In genomic region chr2:191245046-191245868, GRCh38 we compare ENCODE assay signal across 8 cellular contexts. TPM values are rescaled to one million over a fixed set of nuclear protein-coding genes. Genes with fewer than 3 reads are reported as not detected.
DNase-seq lines count a peak whose midpoint lies in the region; ATAC-seq and TF ChIP-seq lines count a peak whose summit lies in the region.

Gene MYO1B, plus strand, starts transcription at chr2:191245404. Its CDS starts 31,492 bp downstream, at chr2:191276896.

- peak; percentile 65 for TF ChIP-seq RAD21 in IMR-90 (IDR thresholded peaks at IDR 0.05; ENCODE audit: low read length)

- H3K9me3 ChIP-seq in IMR-90 (ENCODE audit: control insufficient read depth, insufficient read depth, low read length) (peaks cover 3% of the 10 kb centered on the region; the same call in 1 of the 2 replicates), trophoblast cell (ENCODE audit: insufficient read depth, low read depth, low read length) (no peaks in the 10 kb centered on the region)

- H3K4ac ChIP-seq in IMR-90 (ENCODE audit: low read depth, low read length) (peak within 1 kb of the TSS; percentile 95), trophoblast cell (ENCODE audit: low read depth, low read length) (peak within 1 kb of the TSS; percentile 14)

- TF ChIP-seq CTCF in IMR-90 (conservative IDR thresholded peaks at IDR 0.05; ENCODE audit: low read depth, low read length) (peak; percentile 61), glutamatergic neuron (IDR thresholded peaks at IDR 0.05; ENCODE audit: partially characterized antibody, unreplicated experiment) (no peak)

- H2BK12ac ChIP-seq in trophoblast cell (ENCODE audit: low read length) = peak within 1 kb of the TSS; percentile 85

- DNase-seq in CD1c-positive myeloid dendritic cell (ENCODE audit: extremely low spot score) = peak; percentile 35
- DNase-seq in IMR-90 = peak; percentile 74
- peak; percentile 80 for DNase-seq in RKO (ENCODE audit: low spot score)
- peak; percentile 79 for DNase-seq in activated naive CD4-positive, alpha-beta T cell treated with anti-CD3 and anti-CD28 coated beads for 36 hours
- peak; percentile 91 for DNase-seq in glutamatergic neuron
- DNase-seq in trophoblast cell = peak; percentile 79 to 84
- no peak for DNase-seq in epidermal melanocyte (ENCODE audit: insufficient read length, low spot score)

- peak within 1 kb of the TSS; percentile 98 for H3K23ac ChIP-seq in IMR-90 (ENCODE audit: low read depth, low read length)
- H3K23ac ChIP-seq in trophoblast cell (ENCODE audit: low read length) = no peak within 1 kb of the TSS

- CTCF ChIA-PET in IMR-90 (lab: Yijun Ruan, JAX) = interaction anchor here (0.5 kb wide), 1 partner anchor 256 kb away, joined by 4 read pairs; no protein-coding TSS in a partner anchor
- CTCF ChIA-PET in activated naive CD4-positive, alpha-beta T cell treated with anti-CD3 and anti-CD28 coated beads for 36 hours (lab: Charles Lee) = interaction anchor here (0.5 to 1.6 kb wide), 4 partner anchors 51 to 602 kb away, joined by 3 to 8 read pairs (median 4); partner anchors contain the start of gene CAVIN2

- 1% methylated on average over 21 of the region's 112 CpGs; no CpG with 5 or more reads in 1 of the 2 experiments for WGBS in IMR-90 (ENCODE audit: extremely low coverage in 2 of 2, insufficient read length in 1 of 2), 2 experiments
- no CpG with 5 or more reads among the region's 112 CpGs for WGBS in trophoblast cell (ENCODE audit: extremely low coverage, insufficient coverage, insufficient read length)

- dilution Hi-C loops in IMR-90 (cut with HindIII; ENCODE audit: low sequenced_read_pairs, unreplicated experiment) = no loop called here

- H4K12ac ChIP-seq in trophoblast cell (ENCODE audit: low read depth, low read length) = peak within 1 kb of the TSS; percentile 1

- H3K4me3 ChIP-seq in IMR-90 (ENCODE audit: insufficient read depth, low read depth, low read length) (peak within 1 kb of the TSS; percentile 97), trophoblast cell (ENCODE audit: low read depth, low read length) (peak within 1 kb of the TSS; percentile 98)

- TF ChIP-seq POLR2A in IMR-90 (IDR thresholded peaks at IDR 0.05; ENCODE audit: low read depth, low read length) = peak; percentile 78

- no TSS peak for BruUV-seq in IMR-90 (replicated peaks; lab: Mats Ljungman, UMichigan)

- H4K20me1 ChIP-seq in IMR-90 (ENCODE audit: insufficient read depth, low read length) = peaks cover 35% of the 10 kb centered on the region

- intact Hi-C loops in IMR-90 (cut with micrococcal nuclease) = loop anchor here (1.0 to 5.0 kb wide), 3 partner anchors 27 to 167 kb away; no protein-coding TSS in a partner anchor
- intact Hi-C loops in activated naive CD4-positive, alpha-beta T cell treated with anti-CD3 and anti-CD28 coated beads for 36 hours (cut with micrococcal nuclease) = loop anchor here (1.0 to 10.0 kb wide), 6 partner anchors 74 to 276 kb away; no protein-coding TSS in a partner anchor

- H3K36me3 ChIP-seq in IMR-90 (ENCODE audit: control insufficient read depth, insufficient read depth, low read length) (peaks cover 7% of the 10 kb centered on the region; the same call in 1 of the 2 replicates), trophoblast cell (ENCODE audit: control insufficient read depth in 1 of 2, insufficient read depth in 2 of 2, low read length in 2 of 2) (no peaks in the 10 kb centered on the region)

- no peaks in the 10 kb centered on the region for H3K27me3 Mint-ChIP-seq in activated naive CD4-positive, alpha-beta T cell treated with anti-CD3 and anti-CD28 coated beads for 36 hours (ENCODE audit: low read depth)
- peaks cover 8% of the 10 kb centered on the region for H3K27me3 Mint-ChIP-seq in glutamatergic neuron (ENCODE audit: unreplicated experiment)

- peak within 1 kb of the TSS; percentile 93 for H2AFZ ChIP-seq in IMR-90 (replicated peaks; ENCODE audit: low read length, poor library complexity)
- H2AFZ ChIP-seq in trophoblast cell (ENCODE audit: insufficient read depth, low read length, poor library complexity) = peak within 1 kb of the TSS; percentile 89

- peaks cover 14% of the 10 kb centered on the region for H3K4me1 ChIP-seq in IMR-90 (ENCODE audit: control insufficient read depth, insufficient read depth, low read length)
- peaks cover 11 to 22% of the 10 kb centered on the region in 2 experiments for H3K4me1 ChIP-seq in trophoblast cell (ENCODE audit: control insufficient read depth in 1 of 2, insufficient read depth in 2 of 2, low read length in 2 of 2)

- peak within 1 kb of the TSS; percentile 89 for H2BK5ac ChIP-seq in IMR-90 (ENCODE audit: low read depth, low read length, poor library complexity, severe bottlenecking)
- H2BK5ac ChIP-seq in trophoblast cell (ENCODE audit: low read depth, low read length, poor library complexity) = peak within 1 kb of the TSS; percentile 79

- H3K27me3 ChIP-seq in IMR-90 (ENCODE audit: control insufficient read depth, insufficient read depth, low read length) (no peaks in the 10 kb centered on the region), trophoblast cell (ENCODE audit: insufficient read depth, low read length) (no peaks in the 10 kb centered on the region)

- peak within 1 kb of the TSS; percentile 93 for H4K91ac ChIP-seq in IMR-90 (ENCODE audit: insufficient read depth, low read depth, low read length)
- peak within 1 kb of the TSS; percentile 65 for H4K91ac ChIP-seq in trophoblast cell (ENCODE audit: low read depth, low read length)

- peaks cover 18% of the 10 kb centered on the region for H3K79me2 ChIP-seq in trophoblast cell (ENCODE audit: control insufficient read depth, insufficient read depth, low read length, poor library complexity)

- peak within 1 kb of the TSS; percentile 33 for H2BK20ac ChIP-seq in IMR-90 (ENCODE audit: low read depth, low read length)

- peak within 1 kb of the TSS; percentile 87; the same call in 2 of the 3 replicates for H2BK15ac ChIP-seq in IMR-90 (ENCODE audit: low read depth, low read length)

- ATAC-seq in GM19468 (IDR thresholded peaks at IDR 0.05; ENCODE audit: extremely low read depth, unreplicated experiment) (peak; percentile 28), IMR-90 (ENCODE audit: low read depth) (peak; percentile 81)

- H2AK9ac ChIP-seq in IMR-90 (replicated peaks; ENCODE audit: low read depth, low read length, poor library complexity) = peak within 1 kb of the TSS; percentile 96

- H3K9me3 Mint-ChIP-seq in activated naive CD4-positive, alpha-beta T cell treated with anti-CD3 and anti-CD28 coated beads for 36 hours = peaks cover 2% of the 10 kb centered on the region
- peaks cover 11% of the 10 kb centered on the region for H3K9me3 Mint-ChIP-seq in glutamatergic neuron (ENCODE audit: unreplicated experiment)

- POLR2A ChIA-PET in IMR-90 (lab: Charles Lee; ENCODE audit: unreplicated experiment) = no interaction called here

- peak within 1 kb of the TSS; percentile 92 for H3K56ac ChIP-seq in IMR-90 (ENCODE audit: extremely low read depth, insufficient read depth, low read length)

- peak within 1 kb of the TSS; percentile 92 for H2AK5ac ChIP-seq in IMR-90 (ENCODE audit: low read depth, low read length)
- H2AK5ac ChIP-seq in trophoblast cell (ENCODE audit: low read length) = peak within 1 kb of the TSS; percentile 21

- in situ Hi-C loops in IMR-90 (cut with MboI; ENCODE audit: low sequenced_read_pairs) = no loop called here

- H3K9ac ChIP-seq in IMR-90 (ENCODE audit: low read depth, low read length) (peak within 1 kb of the TSS; percentile 97), trophoblast cell (ENCODE audit: low read length) (peak within 1 kb of the TSS; percentile 97)

- H3K4me3 Mint-ChIP-seq in activated naive CD4-positive, alpha-beta T cell treated with anti-CD3 and anti-CD28 coated beads for 36 hours = peak within 1 kb of the TSS; percentile 82
- peak within 1 kb of the TSS; percentile 90 for H3K4me3 Mint-ChIP-seq in glutamatergic neuron (ENCODE audit: unreplicated experiment)

- H4K5ac ChIP-seq in IMR-90 (ENCODE audit: low read depth, low read length) = peak within 1 kb of the TSS; percentile 74

- H2BK120ac ChIP-seq in IMR-90 (ENCODE audit: low read depth, low read length) (peak within 1 kb of the TSS; percentile 87), trophoblast cell (ENCODE audit: insufficient read depth, low read length, poor library complexity) (peak within 1 kb of the TSS; percentile 57)

- peak within 1 kb of the TSS; percentile 22 for H3K27ac Mint-ChIP-seq in activated naive CD4-positive, alpha-beta T cell treated with anti-CD3 and anti-CD28 coated beads for 36 hours
- peak within 1 kb of the TSS; percentile 91 for H3K27ac Mint-ChIP-seq in glutamatergic neuron (ENCODE audit: unreplicated experiment)

- peak within 1 kb of the TSS; percentile 97 for H3K27ac ChIP-seq in IMR-90 (ENCODE audit: insufficient read depth, low read length)
- peak within 1 kb of the TSS; percentile 96 for H3K27ac ChIP-seq in trophoblast cell (ENCODE audit: low read depth, low read length)

- H3K4me2 ChIP-seq in IMR-90 (ENCODE audit: low read depth, low read length) (peak within 1 kb of the TSS; percentile 94), trophoblast cell (ENCODE audit: low read length) (peak within 1 kb of the TSS; percentile 93)

- peaks cover 13% of the 10 kb centered on the region for H3K9me1 ChIP-seq in IMR-90 (ENCODE audit: insufficient read depth, low read length)

- no peaks in the 10 kb centered on the region for H3K36me3 Mint-ChIP-seq in activated naive CD4-positive, alpha-beta T cell treated with anti-CD3 and anti-CD28 coated beads for 36 hours (ENCODE audit: low read depth)
- H3K36me3 Mint-ChIP-seq in glutamatergic neuron (ENCODE audit: unreplicated experiment) = no peaks in the 10 kb centered on the region

- H3K79me1 ChIP-seq in IMR-90 (ENCODE audit: low read depth in 1 of 2, low read length in 2 of 2) = peaks cover 6 to 45% of the 10 kb centered on the region in 2 experiments; a peak in 3 of 4 replicates
- H3K79me1 ChIP-seq in trophoblast cell (ENCODE audit: low read length) = peaks cover 23% of the 10 kb centered on the region

- H3K14ac ChIP-seq in IMR-90 (replicated peaks; ENCODE audit: low read depth, low read length) (peak within 1 kb of the TSS; percentile 96), trophoblast cell (ENCODE audit: low read length) (peak within 1 kb of the TSS; percentile 87)

- peaks cover 21% of the 10 kb centered on the region for H3K4me1 Mint-ChIP-seq in activated naive CD4-positive, alpha-beta T cell treated with anti-CD3 and anti-CD28 coated beads for 36 hours (ENCODE audit: low read depth)
- peaks cover 20% of the 10 kb centered on the region for H3K4me1 Mint-ChIP-seq in glutamatergic neuron (ENCODE audit: low read depth, unreplicated experiment)

- peak within 1 kb of the TSS; percentile 13 to 84 for H4K8ac ChIP-seq in IMR-90 (ENCODE audit: low read depth in 2 of 2, low read length in 2 of 2)
- H4K8ac ChIP-seq in trophoblast cell (ENCODE audit: low read depth, low read length) = peak within 1 kb of the TSS; percentile 72

- H3K18ac ChIP-seq in IMR-90 (ENCODE audit: low read depth, low read length) (peak within 1 kb of the TSS; percentile 91), trophoblast cell (ENCODE audit: low read length) (peak within 1 kb of the TSS; percentile 79)

RNA-seq across cellular contexts. Expression of gene MYO1B, which starts in this region (rescaled TPM):
- 116 and 167 TPM in 2 replicates for total RNA-seq in IMR-90 (2012; rRNA removed)
- 44.3 and 57.2 TPM in 2 replicates for polyA plus RNA-seq in IMR-90 (2012; rRNA removed)
- 11.9 and 14.9 TPM in 2 replicates for polyA plus RNA-seq in IMR-90 (2012; cell fraction: cytosol; rRNA removed)
- polyA plus RNA-seq in IMR-90 (2012; cell fraction: nucleus; rRNA removed; ENCODE audit: low replicate concordance) = 10.3 and 68.5 TPM in 2 replicates
- 10 to 100 TPM; 39.2 to 40.5 TPM for total RNA-seq in activated naive CD4-positive, alpha-beta T cell treated with anti-CD3 and anti-CD28 coated beads for 36 hours
- 129 TPM for total RNA-seq in glutamatergic neuron (ENCODE audit: unreplicated experiment)
- polyA plus RNA-seq in trophoblast cell (2013) = 40.2 and 40.9 TPM in 2 replicates
